ENCODE assay signal across 10 cellular contexts in genomic region chr5:149265559-149265958, GRCh38. TPM values are rescaled to one million over a fixed set of nuclear protein-coding genes. Genes with fewer than 3 reads are reported as not detected.
DNase-seq lines count a peak whose midpoint lies in the region; ATAC-seq, FAIRE-seq and TF ChIP-seq lines count a peak whose summit lies in the region.
"Had no signal": no experiment of that assay in that cellular context is flagged by ENCODE, and none has a peak within 500 bp of the region (broad histone marks: within the 10 kb centered on the region; RNA-seq: fewer than 3 reads in every experiment).

No MANE protein-coding gene starts in this region.

- in situ Hi-C loops in K562 (cut with MboI), result loop anchor here (5.0 to 25.0 kb wide), 2 partner anchors 528 to 828 kb away; no protein-coding TSS in a partner anchor

- TF ChIP-seq RAD21 in K562 (CRISPR knock-in tag; conservative IDR thresholded peaks at IDR 0.05 in 1 of 2, IDR thresholded peaks at IDR 0.05 in 1 of 2), result peak in 1 of 2 experiments; percentile 36; a peak in 3 of 4 replicates

- no peak overlapping the region for H3K4me2 ChIP-seq in K562 (ENCODE audit: insufficient read depth, low read length)
- H3K4me2 ChIP-seq: KMS-11 had no signal

- DNase-seq in AG20443 (ENCODE audit: low spot score) (peak; percentile 78), HT-29 (ENCODE audit: low spot score) (peak; percentile 40), K562 (ENCODE audit: extremely low read depth in 1 of 4, low spot score in 3 of 4) (peak in 3 of 4 experiments; percentile 11 to 21 (median 21)), left lung (no peak), NCI-H2081 (lab: John Stamatoyannopoulos, UW) (no peak), HUDEP-2 (lab: John Stamatoyannopoulos, UW; ENCODE audit: unreplicated experiment in 76 of 76) (no peak)
- DNase-seq: natural killer cell had no signal

- no peaks in the 10 kb centered on the region for H3K36me3 ChIP-seq in K562 (ENCODE audit: control insufficient read depth, insufficient read depth, low read length)
- H3K36me3 ChIP-seq in left lung, result no peaks in the 10 kb centered on the region

- TF ChIP-seq CTCF in K562 (IDR thresholded peaks at IDR 0.05 in 2 of 3, conservative IDR thresholded peaks at IDR 0.05 in 1 of 3; ENCODE audit: insufficient read depth in 2 of 3, low read depth in 1 of 3, low read length in 3 of 3) (peak; percentile 31 to 53 (median 37); a peak in 4 of 6 replicates), left lung (IDR thresholded peaks at IDR 0.05) (peak in 1 of 2 donors; percentile 22)

- no peaks in the 10 kb centered on the region; a peak in 1 of 5 replicates for H3K4me1 ChIP-seq in K562 (replicated peaks in 1 of 2; ENCODE audit: control insufficient read depth in 2 of 2, insufficient read depth in 2 of 2, low read length in 2 of 2)
- H3K4me1 ChIP-seq in left lung, result no peaks in the 10 kb centered on the region

- TF ChIP-seq POLR2A in K562 (conservative IDR thresholded peaks at IDR 0.05), result no peak

- no peak overlapping the region for H3K27ac ChIP-seq in K562 (ENCODE audit: extremely low read depth, low read depth, low read length)
- H3K27ac ChIP-seq in left lung, result no peak overlapping the region
- H3K27ac ChIP-seq: KMS-11 had no signal

- H3K9ac ChIP-seq in K562 (ENCODE audit: insufficient read depth in 1 of 2, low read depth in 2 of 2, low read length in 2 of 2), result no peak overlapping the region
- H3K9ac ChIP-seq: KMS-11 had no signal

- no peaks in the 10 kb centered on the region for H3K9me1 ChIP-seq in K562 (ENCODE audit: control insufficient read depth, insufficient read depth, low read length)

- H4K20me1 ChIP-seq in K562 (replicated peaks; ENCODE audit: control insufficient read depth, insufficient read depth, low read length), result no peaks in the 10 kb centered on the region

- H3K4me3 ChIP-seq in K562 (no peak overlapping the region), left lung (no peak overlapping the region)

- FAIRE-seq in K562 (lab: Jason Lieb, UNC), result no peak

- POLR2A ChIA-PET in K562 (lab: Yijun Ruan, JAX), result interaction anchor here (0.8 kb wide), 1 partner anchor 9 kb away, joined by 4 read pairs; no protein-coding TSS in a partner anchor

- 1% methylated on average over 5 of the region's 5 CpGs for WGBS in K562 (ENCODE audit: insufficient coverage, low coverage, missing lambda C conversion rate)

- H3K9me3 ChIP-seq in K562 (replicated peaks; ENCODE audit: control insufficient read depth, insufficient read depth, low read depth, low read length) (peaks cover 4% of the 10 kb centered on the region; the same call in 1 of the 2 replicates), left lung (peaks cover 0 to 10% of the 10 kb centered on the region in 2 donors)

- no peaks in the 10 kb centered on the region for H3K79me2 ChIP-seq in K562 (ENCODE audit: control insufficient read depth, insufficient read depth, low read length)

- ATAC-seq in K562, result no peak
- ATAC-seq in left lung, result peak; percentile 33
- no peak for ATAC-seq in HG03439 (IDR thresholded peaks at IDR 0.05; ENCODE audit: unreplicated experiment)
- ATAC-seq in GM18517 (IDR thresholded peaks at IDR 0.05; ENCODE audit: unreplicated experiment), result no peak
- ATAC-seq: natural killer cell had no signal

- CTCF ChIA-PET in K562 (lab: Yijun Ruan, JAX; ENCODE audit: low intra/inter-chr PET ratio), result no interaction called here

- no peak for TF ChIP-seq EP300 in K562 (IDR thresholded peaks at IDR 0.05; ENCODE audit: low read length)

- intact Hi-C loops in K562 (cut with micrococcal nuclease), result loop anchor here (2.0 to 10.0 kb wide), 3 partner anchors 105 to 311 kb away; no protein-coding TSS in a partner anchor
- intact Hi-C loops in left lung (cut with DNase I), result no loop called here

- H2AFZ ChIP-seq in K562 (ENCODE audit: low read depth, low read length), result no peak overlapping the region

- peaks cover 7 to 46% of the 10 kb centered on the region in 2 experiments; a peak in 4 of 5 replicates for H3K27me3 ChIP-seq in K562 (ENCODE audit: control insufficient read depth in 2 of 2, insufficient read depth in 2 of 2, low read length in 2 of 2)
- H3K27me3 ChIP-seq in left lung, result peaks cover 0 to 17% of the 10 kb centered on the region in 2 donors

- no TSS peak for BruUV-seq in K562 (replicated peaks; lab: Mats Ljungman, UMichigan)

TF ChIP-seq in K562, 482 proteins besides CTCF, POLR2A, EP300 and RAD21 (continues in another document):
- no peak for TF ChIP-seq NR2C1 (IDR thresholded peaks at IDR 0.05)
- no peak for TF ChIP-seq NR2C1 (tag; IDR thresholded peaks at IDR 0.05)
- TF ChIP-seq ZNF695 (CRISPR knock-in tag; IDR thresholded peaks at IDR 0.05), result no peak
- no peak for TF ChIP-seq ZBTB2 (IDR thresholded peaks at IDR 0.05)
- no peak for TF ChIP-seq ETS2 (tag; IDR thresholded peaks at IDR 0.05; ENCODE audit: borderline replicate concordance, poor library complexity, severe bottlenecking)
- TF ChIP-seq LARP7 (IDR thresholded peaks at IDR 0.05), result no peak
- no peak for TF ChIP-seq CEBPG (CRISPR knock-in tag; IDR thresholded peaks at IDR 0.05)
- TF ChIP-seq CEBPG (tag; conservative IDR thresholded peaks at IDR 0.05 in 1 of 2, IDR thresholded peaks at IDR 0.05 in 1 of 2), result 0 out of 4 replicates have a peak, but pooled peaks of 1 of the 2 experiments have one; percentile 11
- no peak for TF ChIP-seq POLR2H (tag; IDR thresholded peaks at IDR 0.05; ENCODE audit: low read depth)
- TF ChIP-seq CTCFL (IDR thresholded peaks at IDR 0.05; ENCODE audit: borderline replicate concordance, insufficient read depth, low read depth, low read length, poor library complexity, severe bottlenecking), result peak; percentile 25
- no peak for TF ChIP-seq TAL1 (IDR thresholded peaks at IDR 0.05)

RNA-seq across cellular contexts. Expression of gene AFAP1L1, which starts 6.1 kb away (rescaled TPM):
- total RNA-seq in HT-29 (2014; rRNA removed; shearing (Covaris generic)), result 0.05 TPM in 1 of 2 replicates, not detected in the other
- total RNA-seq in K562 (2011; cell fraction: chromatin; rRNA removed; ENCODE audit: low replicate concordance), result not detected in 2 replicates
- under 0.01 TPM in 1 of 2 replicates, not detected in the other for total RNA-seq in K562 (2011; cell fraction: nucleolus; rRNA removed)
- 0.07 TPM in 1 of 2 replicates, not detected in the other for total RNA-seq in K562 (2011; cell fraction: nucleoplasm; rRNA removed)
- total RNA-seq in K562 (2014; rRNA removed), result 0.12 TPM in 1 of 2 replicates, not detected in the other
- total RNA-seq in K562 (2014; rRNA removed; fragmentation: Illumina TruSeq; extraction: Trizol), result 0.48 TPM in 1 of 2 replicates, not detected in the other
- total RNA-seq in K562 (2015; rRNA removed; fragmentation: Illumina TruSeq; extraction: Trizol), result 0.04 TPM in 1 of 2 replicates, not detected in the other
- 0.07 and 0.13 TPM in 2 replicates for total RNA-seq in K562 (2021)
- polyA plus RNA-seq in K562 (2011; rRNA removed), result 0.04 TPM in 1 of 2 replicates, not detected in the other
- polyA plus RNA-seq in K562 (2011; cell fraction: cytosol; rRNA removed), result 0.01 TPM in 2 replicates
- not detected in 2 replicates for polyA plus RNA-seq in K562 (2011; cell fraction: nucleus; rRNA removed)
- 0.07 and 0.10 TPM in 2 replicates for polyA plus RNA-seq in K562 (2012)
- 0.03 and 0.10 TPM in 2 replicates for polyA plus RNA-seq in K562 (2014; fragmentation: Illumina TruSeq; extraction: Trizol)
- under 1 TPM; 0.01 to 0.03 TPM for polyA plus RNA-seq in K562 (2014; fragmentation: Nextera tagmentation; extraction: Ambion mirVana)
- polyA plus RNA-seq in K562 (2014; rRNA removed), result 0.12 TPM in 1 of 2 replicates, not detected in the other
- not detected in 2 replicates for polyA minus RNA-seq in K562 (2011; rRNA and poly(A)+ RNA removed)
- polyA minus RNA-seq in K562 (2011; cell fraction: cytosol; rRNA and poly(A)+ RNA removed), result not detected in 2 replicates
- polyA minus RNA-seq in K562 (2011; cell fraction: nucleus; rRNA and poly(A)+ RNA removed), result not detected in 2 replicates
- total RNA-seq in left lung, result 10 to 100 TPM; 14.2 to 17.0 TPM

Comparison
In these comparisons a context has a peak if more than half of its experiments do, and no peak if none do; other contexts are left out.
1. DNase-seq: peak in AG20443 (single experiment), HT-29 (single experiment) and K562 (3 of 4); none in left lung (0 of 2), NCI-H2081 (0 of 2) and HUDEP-2 (0 of 76).
2. RNA of gene AFAP1L1, which starts 6.1 kb away (total RNA-seq): 14.2 to 17.0 TPM in left lung; 0.05 TPM in HT-29 and under 0.01 to 0.48 TPM in K562; every median in the first group is over 10 times any median in the second.